Comparison of ENCODE assay signal across 10 cellular contexts in genomic region chr6:15429146-15430110, GRCh38.
A peak's percentile ranks its signal among the peaks of the same experiment; 100 is the strongest.
DNase-seq lines count a peak whose midpoint lies in the region; ATAC-seq and TF ChIP-seq lines count a peak whose summit lies in the region.
"Had no signal": no experiment of that assay in that cellular context is flagged by ENCODE, and none has a peak within 500 bp of the region (broad histone marks: within the 10 kb centered on the region; RNA-seq: fewer than 3 reads in every experiment).

No MANE protein-coding gene starts in this region.

- H3K4me2 ChIP-seq in GM23248 (ENCODE audit: unreplicated experiment) (peak overlapping the region; percentile 83), fibroblast of lung (ENCODE audit: extremely low read depth, insufficient read depth, low read length) (no peak overlapping the region)

- DNase-seq in GM23248 (peak; percentile 93), RPMI7951 (ENCODE audit: low read depth) (peak; percentile 77), fibroblast of lung (ENCODE audit: low read depth in 2 of 2) (peak; percentile 81 to 85), skeletal muscle cell (ENCODE audit: low read depth) (peak; percentile 66), NCI-H2196 (lab: John Stamatoyannopoulos, UW; ENCODE audit: unreplicated experiment) (no peak), left ventricle myocardium inferior (no peak), GOT3 (lab: John Stamatoyannopoulos, UW) (no peak), left cardiac atrium (no peak)
- DNase-seq: NCI-H1105, Right ventricle myocardium superior had no signal

- no peak for ATAC-seq in left cardiac atrium

- H3K27me3 ChIP-seq in GM23248 (replicated peaks; ENCODE audit: insufficient read depth) (no peaks in the 10 kb centered on the region), fibroblast of lung (ENCODE audit: control insufficient read depth, insufficient read depth, low read length) (no peaks in the 10 kb centered on the region), left ventricle myocardium inferior (ENCODE audit: low read depth) (no peaks in the 10 kb centered on the region)

- H3K4me1 ChIP-seq in GM23248 (ENCODE audit: insufficient read depth): peaks cover 57% of the 10 kb centered on the region
- peaks cover 6% of the 10 kb centered on the region for H3K4me1 ChIP-seq in fibroblast of lung (ENCODE audit: control insufficient read depth, extremely low read depth, insufficient read depth, low read length)
- peaks cover 82% of the 10 kb centered on the region for H3K4me1 ChIP-seq in left ventricle myocardium inferior

- H3K27ac ChIP-seq in GM23248 (peak overlapping the region; percentile 73), fibroblast of lung (ENCODE audit: insufficient read depth, low read length) (no peak overlapping the region), left ventricle myocardium inferior (replicated peaks) (no peak overlapping the region)

- no peak overlapping the region for H2AFZ ChIP-seq in GM23248
- H2AFZ ChIP-seq in fibroblast of lung (ENCODE audit: low read length): no peak overlapping the region

- peak overlapping the region; percentile 37; the same call in 1 of the 2 replicates for H3K9ac ChIP-seq in GM23248
- no peak overlapping the region for H3K9ac ChIP-seq in fibroblast of lung (ENCODE audit: insufficient read depth, low read length)

- no peaks in the 10 kb centered on the region for H3K9me3 ChIP-seq in GM23248 (ENCODE audit: low read depth)
- H3K9me3 ChIP-seq in fibroblast of lung (ENCODE audit: control insufficient read depth, insufficient read depth, low read depth, low read length): no peaks in the 10 kb centered on the region
- H3K9me3 ChIP-seq in left ventricle myocardium inferior (replicated peaks): peaks cover under 1% of the 10 kb centered on the region

- intact Hi-C loops in left ventricle myocardium inferior (cut with micrococcal nuclease) (no loop called here), left cardiac atrium (cut with DNase I) (no loop called here)

- no peaks in the 10 kb centered on the region for H3K9me2 ChIP-seq in GM23248 (ENCODE audit: insufficient read depth)

- 55 to 59% methylated on average over 12 of the region's 12 CpGs for WGBS in GM23248 (ENCODE audit: low coverage in 1 of 2, low lambda C conversion rate in 2 of 2, missing lambda C conversion rate in 2 of 2), 2 experiments

- in situ Hi-C loops in GM23248 (cut with MboI): no loop called here

- TF ChIP-seq CTCF in fibroblast of lung (conservative IDR thresholded peaks at IDR 0.05 in 1 of 2, IDR thresholded peaks at IDR 0.05 in 1 of 2; ENCODE audit: low read depth in 1 of 2, low read length in 2 of 2): no peak
- no peak for TF ChIP-seq CTCF in left ventricle myocardium inferior (IDR thresholded peaks at IDR 0.05; ENCODE audit: borderline replicate concordance)

- peaks cover 38% of the 10 kb centered on the region for H3F3A ChIP-seq in GM23248 (ENCODE audit: insufficient read depth)

- peaks cover 99% of the 10 kb centered on the region for H3K79me2 ChIP-seq in GM23248 (ENCODE audit: insufficient read depth)
- H3K79me2 ChIP-seq in fibroblast of lung (ENCODE audit: control insufficient read depth, insufficient read depth, low read length): no peaks in the 10 kb centered on the region

- H3K36me3 ChIP-seq in GM23248 (ENCODE audit: low read depth): no peaks in the 10 kb centered on the region
- no peaks in the 10 kb centered on the region for H3K36me3 ChIP-seq in fibroblast of lung (ENCODE audit: control insufficient read depth, insufficient read depth, low read length)
- no peaks in the 10 kb centered on the region for H3K36me3 ChIP-seq in left ventricle myocardium inferior

- peaks cover 12% of the 10 kb centered on the region; the same call in 1 of the 2 replicates for H4K20me1 ChIP-seq in GM23248 (ENCODE audit: insufficient read depth)
- no peaks in the 10 kb centered on the region for H4K20me1 ChIP-seq in fibroblast of lung (ENCODE audit: control insufficient read depth, extremely low read depth, insufficient read depth, low read length)

- H3K4me3 ChIP-seq in GM23248: 0 out of 2 replicates have a peak overlapping the region, but pooled peaks have one; percentile 15
- no peak overlapping the region for H3K4me3 ChIP-seq in fibroblast of lung (replicated peaks in 1 of 4; ENCODE audit: control extremely low read depth in 1 of 4, insufficient read depth in 1 of 4, low read depth in 3 of 4, low read length in 4 of 4)
- no peak overlapping the region for H3K4me3 ChIP-seq in skeletal muscle cell (ENCODE audit: low read depth, low read length)
- no peak overlapping the region for H3K4me3 ChIP-seq in left ventricle myocardium inferior

Comparison
In these comparisons a context has a peak if more than half of its experiments do, and no peak if none do; other contexts are left out.
1. DNase-seq: peak in GM23248 (single experiment), RPMI7951 (single experiment), fibroblast of lung (2 of 2) and skeletal muscle cell (single experiment); none in NCI-H2196 (single experiment), left ventricle myocardium inferior (single experiment), GOT3 (single experiment) and left cardiac atrium (single experiment).